In the genomic region with DNA sequence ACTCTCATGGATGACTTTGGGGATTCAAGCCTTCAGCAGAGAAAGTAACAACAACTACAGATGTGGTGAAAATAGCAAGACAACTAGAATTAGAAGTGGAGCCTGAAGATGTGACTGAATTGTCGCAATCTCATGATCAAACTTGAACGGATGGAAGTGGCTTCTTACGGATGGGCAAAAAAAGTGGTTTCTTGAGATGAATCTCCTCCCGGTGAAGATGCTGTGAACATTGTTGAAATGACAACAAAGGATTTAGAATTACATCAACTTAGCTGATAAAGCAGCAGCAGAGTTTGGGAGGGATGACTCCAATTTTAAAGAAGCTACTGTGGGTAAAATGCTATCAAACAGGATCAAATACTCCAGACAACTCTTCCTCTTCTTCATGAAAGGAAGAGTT, we compare ENCODE assay signal across 17 cellular contexts. TPM values are rescaled to one million over a fixed set of nuclear protein-coding genes. Genes with fewer than 3 reads are reported as not detected.
DNase-seq lines count a peak whose midpoint lies in the region; ATAC-seq and TF ChIP-seq lines count a peak whose summit lies in the region.
"Had no signal": no experiment of that assay in that cellular context is flagged by ENCODE, and none has a peak within 500 bp of the region (broad histone marks: within the 10 kb centered on the region; RNA-seq: fewer than 3 reads in every experiment).

No MANE protein-coding gene starts in this region.

- no peaks in the 10 kb centered on the region for H3K9me2 ChIP-seq in HCT116 (ENCODE audit: insufficient read depth)

- peak overlapping the region; percentile 48; the same call in 1 of the 2 replicates for H3K4me2 ChIP-seq in HCT116 (ENCODE audit: low read length)
- H3K4me2 ChIP-seq in neural progenitor cell, result no peak overlapping the region

- H3K9ac ChIP-seq in HCT116 (ENCODE audit: low read length) (no peak overlapping the region), neural progenitor cell (no peak overlapping the region)

- H3K36me3 Mint-ChIP-seq in activated CD8-positive, alpha-beta memory T cell treated with anti-CD3 and anti-CD28 coated beads, Interleukin-2, amount 10 ng/mL, durations not matched to agents 7 days and 5 days, result peaks cover 38% of the 10 kb centered on the region
- peaks cover 17% of the 10 kb centered on the region for H3K36me3 Mint-ChIP-seq in activated naive CD8-positive, alpha-beta T cell
- H3K36me3 Mint-ChIP-seq in neural progenitor cell, result no peaks in the 10 kb centered on the region

- H3K4me3 ChIP-seq in HCT116 (replicated peaks in 1 of 2; ENCODE audit: low read depth in 1 of 2, low read length in 2 of 2) (no peak overlapping the region), neural progenitor cell (no peak overlapping the region)

- no peak for TF ChIP-seq RAD21 in HCT116 (IDR thresholded peaks at IDR 0.05; ENCODE audit: low read depth)

- H3K4me1 ChIP-seq in HCT116 (ENCODE audit: control insufficient read depth in 1 of 2, insufficient read depth in 2 of 2, low read length in 2 of 2), result peaks cover 15 to 25% of the 10 kb centered on the region in 2 experiments
- H3K4me1 ChIP-seq in neural progenitor cell, result no peaks in the 10 kb centered on the region

- no peaks in the 10 kb centered on the region for H3K9me3 Mint-ChIP-seq in activated CD8-positive, alpha-beta memory T cell treated with anti-CD3 and anti-CD28 coated beads, Interleukin-2, amount 10 ng/mL, durations not matched to agents 7 days and 5 days (ENCODE audit: low read depth)
- no peaks in the 10 kb centered on the region for H3K9me3 Mint-ChIP-seq in activated naive CD8-positive, alpha-beta T cell (ENCODE audit: low read depth)
- H3K9me3 Mint-ChIP-seq in neural progenitor cell, result no peaks in the 10 kb centered on the region
- H3K9me3 Mint-ChIP-seq: type B pancreatic cell had no signal

- DNase-seq in activated CD8-positive, alpha-beta memory T cell treated with anti-CD3 and anti-CD28 coated beads, Interleukin-2, amount 10 ng/mL, durations not matched to agents 7 days and 5 days, result peak; percentile 63
- no peak for DNase-seq in activated CD8-positive, alpha-beta memory T cell treated with anti-CD3 and anti-CD28 coated beads, Interleukin-2, amount 50 U/mL, for 4 hours
- DNase-seq in HCT116 (ENCODE audit: low read depth, low spot score), result no peak
- no peak for DNase-seq in neural progenitor cell (ENCODE audit: low spot score)
- no peak for DNase-seq in activated effector memory CD4-positive, alpha-beta T cell treated with anti-CD3 and anti-CD28 coated beads, Interleukin-2, amount 50 U/mL, for 16 hours
- DNase-seq in NAMALWA (ENCODE audit: low spot score), result no peak
- DNase-seq: activated CD4-positive, alpha-beta T cell treated with anti-CD3 and anti-CD28 coated beads, Interleukin-2, amount 50 U/mL, for 1 hour; DMS79 treated with DMSO at 0.1 percent for 48 hours; GOT3; midbrain; NCI-H146; NCI-H774; right cardiac atrium had no signal

- no peaks in the 10 kb centered on the region for H3K9me3 ChIP-seq in HCT116 (ENCODE audit: control insufficient read depth in 1 of 2, insufficient read depth in 1 of 2, low read depth in 1 of 2, low read length in 2 of 2)
- H3K9me3 ChIP-seq in neural progenitor cell (ENCODE audit: low read depth), result no peaks in the 10 kb centered on the region
- H3K9me3 ChIP-seq: neutrophil had no signal

- no TSS peak for BruUV-seq in HCT116 (replicated peaks; lab: Mats Ljungman, UMichigan)

- TF ChIP-seq POLR2A in HCT116 (IDR thresholded peaks at IDR 0.05; ENCODE audit: borderline replicate concordance, extremely low read depth, insufficient read depth, insufficient read length), result no peak

- no peaks in the 10 kb centered on the region for H3F3A ChIP-seq in neural progenitor cell (ENCODE audit: low read depth)

- H3K79me2 ChIP-seq in HCT116 (ENCODE audit: insufficient read depth, low read length), result no peaks in the 10 kb centered on the region
- no peaks in the 10 kb centered on the region for H3K79me2 ChIP-seq in neural progenitor cell (ENCODE audit: low read depth)

- H3K27me3 ChIP-seq in HCT116 (ENCODE audit: insufficient read depth, low read length), result no peaks in the 10 kb centered on the region
- H3K27me3 ChIP-seq in neural progenitor cell, result no peaks in the 10 kb centered on the region
- H3K27me3 ChIP-seq: neutrophil had no signal

- H3K27ac Mint-ChIP-seq in activated CD8-positive, alpha-beta memory T cell treated with anti-CD3 and anti-CD28 coated beads, Interleukin-2, amount 10 ng/mL, durations not matched to agents 7 days and 5 days, result peak overlapping the region; percentile 76
- peak overlapping the region; percentile 83 for H3K27ac Mint-ChIP-seq in activated naive CD8-positive, alpha-beta T cell
- peak overlapping the region; percentile 69 for H3K27ac Mint-ChIP-seq in neural progenitor cell
- H3K27ac Mint-ChIP-seq: type B pancreatic cell had no signal

- H4K20me1 ChIP-seq in HCT116 (ENCODE audit: insufficient read depth) (no peaks in the 10 kb centered on the region), neural progenitor cell (ENCODE audit: low read depth) (no peaks in the 10 kb centered on the region)

- H2AFZ ChIP-seq in HCT116 (ENCODE audit: low read depth, low read length, poor library complexity, severe bottlenecking) (no peak overlapping the region), neural progenitor cell (replicated peaks) (no peak overlapping the region)

- H3K4me3 Mint-ChIP-seq in activated CD8-positive, alpha-beta memory T cell treated with anti-CD3 and anti-CD28 coated beads, Interleukin-2, amount 10 ng/mL, durations not matched to agents 7 days and 5 days, result peak overlapping the region; percentile 28
- H3K4me3 Mint-ChIP-seq in activated naive CD8-positive, alpha-beta T cell, result peak overlapping the region; percentile 25
- H3K4me3 Mint-ChIP-seq in neural progenitor cell, result no peak overlapping the region
- H3K4me3 Mint-ChIP-seq: type B pancreatic cell had no signal

- intact Hi-C loops in HCT116 (cut with micrococcal nuclease), result no loop called here

- H3K36me3 ChIP-seq in HCT116 (ENCODE audit: control insufficient read depth in 1 of 2, insufficient read depth in 2 of 2, low read length in 2 of 2) (no peaks in the 10 kb centered on the region), neural progenitor cell (no peaks in the 10 kb centered on the region)
- H3K36me3 ChIP-seq: neutrophil had no signal

- H3K27ac ChIP-seq in HCT116 (ENCODE audit: low read depth, low read length), result no peak overlapping the region
- no peak overlapping the region for H3K27ac ChIP-seq in neural progenitor cell
- H3K27ac ChIP-seq: neutrophil had no signal

- H3K27me3 Mint-ChIP-seq in activated CD8-positive, alpha-beta memory T cell treated with anti-CD3 and anti-CD28 coated beads, Interleukin-2, amount 10 ng/mL, durations not matched to agents 7 days and 5 days, result no peaks in the 10 kb centered on the region
- no peaks in the 10 kb centered on the region for H3K27me3 Mint-ChIP-seq in activated naive CD8-positive, alpha-beta T cell
- H3K27me3 Mint-ChIP-seq in neural progenitor cell (ENCODE audit: insufficient read depth, low read depth), result no peaks in the 10 kb centered on the region
- H3K27me3 Mint-ChIP-seq: type B pancreatic cell had no signal

- RAD21 ChIA-PET in HCT116 (lab: Charles Lee; ENCODE audit: low non-redundant PET in 1 of 2, low total read pairs in 2 of 2, uncharacterized antibody in 2 of 2, unreplicated experiment in 2 of 2), result no interaction called here

- peak; percentile 48 for ATAC-seq in activated CD8-positive, alpha-beta memory T cell treated with anti-CD3 and anti-CD28 coated beads, Interleukin-2, amount 10 ng/mL, durations not matched to agents 7 days and 5 days
- ATAC-seq in HCT116 (no peak), GM21576 (IDR thresholded peaks at IDR 0.05; ENCODE audit: unreplicated experiment) (no peak)

- POLR2A ChIA-PET in HCT116 (lab: Charles Lee), result no interaction called here

- CTCF ChIA-PET in activated CD8-positive, alpha-beta memory T cell treated with anti-CD3 and anti-CD28 coated beads, Interleukin-2, amount 10 ng/mL, durations not matched to agents 7 days and 5 days (lab: Charles Lee), result interaction anchor here (0.6 to 3.8 kb wide), 4 partner anchors 34 to 116 kb away, joined by 3 to 15 read pairs (median 4); no protein-coding TSS in a partner anchor
- CTCF ChIA-PET in HCT116 (lab: Charles Lee), result interaction anchor here (1.0 kb wide), 1 partner anchor 35 kb away, joined by 4 read pairs; no protein-coding TSS in a partner anchor

- TF ChIP-seq CTCF in HCT116 (IDR thresholded peaks at IDR 0.05 in 2 of 3, conservative IDR thresholded peaks at IDR 0.05 in 1 of 3; ENCODE audit: borderline replicate concordance in 1 of 3, insufficient read depth in 1 of 3, low read depth in 2 of 3, low read length in 2 of 3) (no peak), neural progenitor cell (IDR thresholded peaks at IDR 0.05) (no peak)

- peaks cover 74% of the 10 kb centered on the region for H3K4me1 Mint-ChIP-seq in activated CD8-positive, alpha-beta memory T cell treated with anti-CD3 and anti-CD28 coated beads, Interleukin-2, amount 10 ng/mL, durations not matched to agents 7 days and 5 days
- peaks cover 92% of the 10 kb centered on the region for H3K4me1 Mint-ChIP-seq in activated naive CD8-positive, alpha-beta T cell (ENCODE audit: low read depth)
- no peaks in the 10 kb centered on the region for H3K4me1 Mint-ChIP-seq in neural progenitor cell

RNA-seq across cellular contexts. Expression of a gene that starts 43.1 kb away (rescaled TPM):
- total RNA-seq in activated CD8-positive, alpha-beta memory T cell treated with anti-CD3 and anti-CD28 coated beads, Interleukin-2, amount 10 ng/mL, durations not matched to agents 7 days and 5 days, result 10 to 100 TPM; 94.0 to 99.5 TPM
- 32.0 TPM for total RNA-seq in HCT116 (2021; ENCODE audit: unreplicated experiment)
- 13.1 and 15.3 TPM in 2 replicates for polyA plus RNA-seq in HCT116 (2012)
- total RNA-seq in neural progenitor cell (ENCODE audit: low replicate concordance), result 11.8 and 20.8 TPM in 2 replicates
